In the genomic region with DNA sequence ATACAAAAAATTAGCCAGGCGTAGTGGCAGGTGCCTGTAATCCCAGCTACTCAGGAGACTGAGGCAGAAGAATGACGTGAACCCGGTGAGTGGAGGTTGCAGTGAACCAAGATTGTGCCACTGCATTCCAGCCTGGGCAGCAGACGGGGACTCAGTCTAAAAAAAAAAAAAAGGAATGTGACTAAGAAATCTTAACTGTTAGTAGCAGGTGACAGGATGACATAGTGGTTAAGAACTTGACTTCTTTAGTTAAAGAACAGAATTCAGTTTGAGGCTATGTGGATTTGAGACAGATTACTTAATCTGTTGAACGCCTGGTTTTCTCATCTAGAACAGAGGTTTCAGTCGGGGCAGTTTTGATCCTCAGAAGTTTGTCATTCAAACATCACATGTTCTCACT, we compare ENCODE assay signal across 16 cellular contexts. TPM values are rescaled to one million over a fixed set of nuclear protein-coding genes. Genes with fewer than 3 reads are reported as not detected.
A peak's percentile ranks its signal among the peaks of the same experiment; 100 is the strongest.
DNase-seq lines count a peak whose midpoint lies in the region; ATAC-seq and TF ChIP-seq lines count a peak whose summit lies in the region.
"Had no signal": no experiment of that assay in that cellular context is flagged by ENCODE, and none has a peak within 500 bp of the region (broad histone marks: within the 10 kb centered on the region; RNA-seq: fewer than 3 reads in every experiment).

No MANE protein-coding gene starts in this region.

- H3K27me3 ChIP-seq in SK-N-SH (ENCODE audit: insufficient read depth) (no peaks in the 10 kb centered on the region), BLaER1 (no peaks in the 10 kb centered on the region), OCI-LY3 (ENCODE audit: low read depth, low read length) (no peaks in the 10 kb centered on the region)
- H3K27me3 ChIP-seq: BE2C, MG63 had no signal

- DNase-seq in SK-N-SH = no peak
- DNase-seq in kidney tubule cell (ENCODE audit: low spot score) = peak; percentile 41
- DNase-seq in activated CD8-positive, alpha-beta memory T cell treated with anti-CD3 and anti-CD28 coated beads, Interleukin-2, amount 50 U/mL, for 4 hours = no peak
- DNase-seq in activated CD4-positive, alpha-beta memory T cell treated with anti-CD3 and anti-CD28 coated beads for 36 hours = no peak
- no peak for DNase-seq in GM10266 (ENCODE audit: extremely low spot score)
- DNase-seq: BE2C; CD8-positive, alpha-beta T cell; KG1; MG63; NCI-H1092 treated with DMSO at 0.1 percent for 48 hours; NCI-H510A treated with DMSO at 0.1 percent for 48 hours; SHP77 treated with DMSO at 0.1 percent for 48 hours had no signal

- no peaks in the 10 kb centered on the region for H3K9me2 ChIP-seq in SK-N-SH

- H2AFZ ChIP-seq in SK-N-SH (ENCODE audit: low read depth) (no peak overlapping the region), OCI-LY3 (ENCODE audit: low read depth, low read length) (no peak overlapping the region)

- no peak overlapping the region for H3K27ac Mint-ChIP-seq in activated CD4-positive, alpha-beta memory T cell treated with anti-CD3 and anti-CD28 coated beads for 36 hours
- H3K27ac Mint-ChIP-seq: CD8-positive, alpha-beta T cell had no signal

- H3K36me3 ChIP-seq in SK-N-SH (replicated peaks in 1 of 2; ENCODE audit: control insufficient read depth in 1 of 2, insufficient read depth in 2 of 2, low read length in 1 of 2) = peaks cover 0 to 4% of the 10 kb centered on the region in 2 experiments
- H3K36me3 ChIP-seq in BLaER1 = peaks cover 60% of the 10 kb centered on the region
- H3K36me3 ChIP-seq in OCI-LY3 (replicated peaks; ENCODE audit: low read depth, low read length) = peaks cover 13% of the 10 kb centered on the region
- H3K36me3 ChIP-seq: MG63 had no signal

- H3K4me1 ChIP-seq in SK-N-SH (ENCODE audit: control insufficient read depth in 1 of 2, insufficient read depth in 2 of 2, low read depth in 1 of 2, low read length in 1 of 2) = peaks cover 4 to 18% of the 10 kb centered on the region in 2 experiments; a peak in 3 of 4 replicates
- H3K4me1 ChIP-seq in BLaER1 = peaks cover 38% of the 10 kb centered on the region
- H3K4me1 ChIP-seq in OCI-LY3 (ENCODE audit: low read length) = peaks cover 37% of the 10 kb centered on the region
- H3K4me1 ChIP-seq: BE2C had no signal

- WGBS in SK-N-SH (ENCODE audit: low lambda C conversion rate) = 79% methylated on average over 6 of the region's 6 CpGs

- peaks cover 14% of the 10 kb centered on the region; the same call in 1 of the 2 replicates for H4K20me1 ChIP-seq in SK-N-SH (ENCODE audit: insufficient read depth)
- peaks cover 81% of the 10 kb centered on the region for H4K20me1 ChIP-seq in BLaER1
- peaks cover 18% of the 10 kb centered on the region; the same call in 1 of the 2 replicates for H4K20me1 ChIP-seq in OCI-LY3 (ENCODE audit: insufficient read depth, low read length)

- no peak for TF ChIP-seq EP300 in SK-N-SH (IDR thresholded peaks at IDR 0.05; ENCODE audit: borderline replicate concordance in 1 of 2, low read depth in 1 of 2, low read length in 1 of 2)

- peaks cover 16% of the 10 kb centered on the region for H3K36me3 Mint-ChIP-seq in activated CD4-positive, alpha-beta memory T cell treated with anti-CD3 and anti-CD28 coated beads for 36 hours

- TF ChIP-seq CTCF in SK-N-SH (IDR thresholded peaks at IDR 0.05) (no peak), OCI-LY3 (IDR thresholded peaks at IDR 0.05; ENCODE audit: low read depth, low read length) (no peak), GM10266 (IDR thresholded peaks at IDR 0.05; ENCODE audit: control insufficient read depth, insufficient read depth, low read depth, missing control alignments) (no peak)

- H3K9ac ChIP-seq in SK-N-SH = no peak overlapping the region
- H3K9ac ChIP-seq in BLaER1 = no peak overlapping the region
- no peak overlapping the region for H3K9ac ChIP-seq in OCI-LY3 (ENCODE audit: low read length)

- H3F3A ChIP-seq in SK-N-SH (replicated peaks; ENCODE audit: insufficient read depth) = peaks cover 3% of the 10 kb centered on the region

- H3K79me2 ChIP-seq in SK-N-SH (ENCODE audit: insufficient read depth) (peaks cover 77% of the 10 kb centered on the region), OCI-LY3 (ENCODE audit: low read length) (peaks cover 93% of the 10 kb centered on the region)

- no peaks in the 10 kb centered on the region for H3K27me3 Mint-ChIP-seq in activated CD4-positive, alpha-beta memory T cell treated with anti-CD3 and anti-CD28 coated beads for 36 hours

- peaks cover 49% of the 10 kb centered on the region for H3K4me1 Mint-ChIP-seq in activated CD4-positive, alpha-beta memory T cell treated with anti-CD3 and anti-CD28 coated beads for 36 hours (ENCODE audit: low read depth)

- 0 out of 2 replicates have a peak overlapping the region, but pooled peaks have one; percentile 96 for H3K4me2 ChIP-seq in SK-N-SH
- H3K4me2 ChIP-seq in BLaER1 = 0 out of 2 replicates have a peak overlapping the region, but pooled peaks have one; percentile 88
- H3K4me2 ChIP-seq in OCI-LY3 (ENCODE audit: low read length) = peak overlapping the region; percentile 84

- H3K9me3 ChIP-seq in SK-N-SH (no peaks in the 10 kb centered on the region), BLaER1 (peaks cover 12% of the 10 kb centered on the region), OCI-LY3 (ENCODE audit: insufficient read depth, low read length) (no peaks in the 10 kb centered on the region)
- H3K9me3 ChIP-seq: BE2C, MG63 had no signal

- CTCF ChIA-PET in SK-N-SH (lab: Yijun Ruan, JAX) = interaction anchor here (1.0 to 2.0 kb wide), 3 partner anchors 8 to 24 kb away, joined by 3 to 5 read pairs (median 5); no protein-coding TSS in a partner anchor
- CTCF ChIA-PET in activated CD4-positive, alpha-beta memory T cell treated with anti-CD3 and anti-CD28 coated beads for 36 hours (lab: Charles Lee) = interaction anchor here (1.1 kb wide), 1 partner anchor 15 kb away, joined by 4 read pairs; no protein-coding TSS in a partner anchor

- no peak for ATAC-seq in SK-N-SH treated with all-trans-retinoic acid at 6 μM for 48 hours
- ATAC-seq: CD8-positive, alpha-beta T cell had no signal

- H3K4me3 ChIP-seq in SK-N-SH (ENCODE audit: low read depth in 2 of 2, low read length in 1 of 2) (no peak overlapping the region), BLaER1 (no peak overlapping the region), OCI-LY3 (ENCODE audit: low read length) (peak overlapping the region; percentile 9; the same call in 1 of the 2 replicates)
- H3K4me3 ChIP-seq: MG63 had no signal

- no peak overlapping the region for H3K4me3 Mint-ChIP-seq in activated CD4-positive, alpha-beta memory T cell treated with anti-CD3 and anti-CD28 coated beads for 36 hours
- H3K4me3 Mint-ChIP-seq: CD8-positive, alpha-beta T cell had no signal

- H3K27ac ChIP-seq in SK-N-SH (ENCODE audit: low read depth in 2 of 2, low read length in 1 of 2) = no peak overlapping the region
- no peak overlapping the region for H3K27ac ChIP-seq in BLaER1
- H3K27ac ChIP-seq in OCI-LY3 (ENCODE audit: low read length) = 0 out of 2 replicates have a peak overlapping the region, but pooled peaks have one; percentile 31
- H3K27ac ChIP-seq: 22Rv1 had no signal

- POLR2A ChIA-PET in SK-N-SH (lab: Yijun Ruan, JAX) = no interaction called here
- POLR2A ChIA-PET in activated CD4-positive, alpha-beta memory T cell treated with anti-CD3 and anti-CD28 coated beads for 36 hours (lab: Charles Lee) = no interaction called here

- H3K9me3 Mint-ChIP-seq in activated CD4-positive, alpha-beta memory T cell treated with anti-CD3 and anti-CD28 coated beads for 36 hours = no peaks in the 10 kb centered on the region
- H3K9me3 Mint-ChIP-seq: CD8-positive, alpha-beta T cell had no signal

- no peak for TF ChIP-seq RAD21 in SK-N-SH (IDR thresholded peaks at IDR 0.05; ENCODE audit: low read length)

- intact Hi-C loops in activated CD4-positive, alpha-beta memory T cell treated with anti-CD3 and anti-CD28 coated beads for 36 hours (cut with micrococcal nuclease) = loop anchor here (5.0 kb wide), 1 partner anchor 616 kb away; no protein-coding TSS in a partner anchor

TF ChIP-seq in SK-N-SH, 30 proteins besides CTCF, POLR2A, EP300 and RAD21:
- TF ChIP-seq FOSL2 (IDR thresholded peaks at IDR 0.05; ENCODE audit: borderline replicate concordance, low read depth) (no peak), SMC3 (IDR thresholded peaks at IDR 0.05; ENCODE audit: low read depth, low read length) (no peak), MXI1 (IDR thresholded peaks at IDR 0.05; ENCODE audit: low read depth, low read length) (no peak), NRF1 (IDR thresholded peaks at IDR 0.05; ENCODE audit: low read depth, low read length) (no peak)

TF ChIP-seq in SK-N-SH treated with all-trans-retinoic acid at 6 μM for 48 hours, 23 proteins besides CTCF, POLR2A, EP300 and RAD21 (continues in another document):
- TF ChIP-seq SNAI2 (CRISPR knock-in tag; IDR thresholded peaks at IDR 0.05) = no peak
- TF ChIP-seq POU6F1 (CRISPR knock-in tag; IDR thresholded peaks at IDR 0.05; ENCODE audit: borderline replicate concordance, low read depth) = no peak
- TF ChIP-seq PPARA (CRISPR knock-in tag; IDR thresholded peaks at IDR 0.05; ENCODE audit: borderline replicate concordance) = no peak
- TF ChIP-seq ZNF565 (CRISPR knock-in tag; conservative IDR thresholded peaks at IDR 0.05; ENCODE audit: low read depth) = no peak

RNA-seq across cellular contexts. Expression of gene TRMT44, which starts 3.2 kb away (rescaled TPM):
- polyA plus RNA-seq in SK-N-SH (2012; rRNA removed) = 6.0 and 6.9 TPM in 2 replicates
- 3.8 and 4.9 TPM in 2 replicates for polyA plus RNA-seq in SK-N-SH (2012; cell fraction: cytosol; rRNA removed)
- 18.9 and 20.0 TPM in 2 replicates for polyA plus RNA-seq in SK-N-SH (2012; cell fraction: nucleus; rRNA removed)
- 10 to 100 TPM; 24.1 to 29.2 TPM for total RNA-seq in activated CD4-positive, alpha-beta memory T cell treated with anti-CD3 and anti-CD28 coated beads for 36 hours

RNA-seq across cellular contexts. Expression of gene ACOX3, which starts 3.3 kb away (rescaled TPM):
- polyA plus RNA-seq in SK-N-SH (2012; rRNA removed) = 7.0 and 8.4 TPM in 2 replicates
- polyA plus RNA-seq in SK-N-SH (2012; cell fraction: cytosol; rRNA removed) = 6.3 and 6.4 TPM in 2 replicates
- 30.2 and 33.9 TPM in 2 replicates for polyA plus RNA-seq in SK-N-SH (2012; cell fraction: nucleus; rRNA removed)
- total RNA-seq in activated CD4-positive, alpha-beta memory T cell treated with anti-CD3 and anti-CD28 coated beads for 36 hours = 10 to 100 TPM; 42.3 to 45.8 TPM
